Comparison of ENCODE assay signal across 8 cellular contexts in genomic region chr7:44573464-44574285, GRCh38. TPM values are rescaled to one million over a fixed set of nuclear protein-coding genes. Genes with fewer than 3 reads are reported as not detected.
DNase-seq lines count a peak whose midpoint lies in the region; ATAC-seq and TF ChIP-seq lines count a peak whose summit lies in the region.

TSS of gene DDX56 (minus strand) at chr7:44573908. CDS start at chr7:44573895, 13 bp downstream.

- H3K27me3 Mint-ChIP-seq in IgD-negative memory B cell: no peaks in the 10 kb centered on the region

- peak within 1 kb of the TSS; percentile 96 to 99 (median 96) for H3K27ac Mint-ChIP-seq in IgD-negative memory B cell

- H3K4me3 ChIP-seq in epithelial cell of proximal tubule (ENCODE audit: low read depth, low read length): peak within 1 kb of the TSS; percentile 95

- H3K9me3 Mint-ChIP-seq in IgD-negative memory B cell: no peaks in the 10 kb centered on the region

- H3K36me3 Mint-ChIP-seq in IgD-negative memory B cell: peaks cover 1% of the 10 kb centered on the region

- peak within 1 kb of the TSS; percentile 90 to 99 (median 98) for H3K4me3 Mint-ChIP-seq in IgD-negative memory B cell

- no peak for TF ChIP-seq CTCF in epithelial cell of proximal tubule (conservative IDR thresholded peaks at IDR 0.05; ENCODE audit: low read depth, low read length)

- ATAC-seq in GM21529 (IDR thresholded peaks at IDR 0.05; ENCODE audit: unreplicated experiment): peak; percentile 92

- DNase-seq in DMS 273 treated with DMSO at 0.1 percent for 48 hours (lab: John Stamatoyannopoulos, UW): peak; percentile 86
- peak; percentile 75 for DNase-seq in OCI-M2 (lab: John Stamatoyannopoulos, UW; ENCODE audit: unreplicated experiment)
- peak; percentile 89 for DNase-seq in activated T-cell treated with anti-CD3 and anti-CD28 coated beads for 4 hours
- peak; percentile 63 for DNase-seq in epithelial cell of proximal tubule (ENCODE audit: low read depth)
- peak; percentile 96 for DNase-seq in mucosa of gallbladder (ENCODE audit: low spot score)
- peak; percentile 84 to 86 for DNase-seq in stimulated activated CD8-positive, alpha-beta memory T cell treated with anti-CD3 and anti-CD28 coated beads, Interleukin-4, amount 100 ng/mL, for 4 hours (ENCODE audit: low read depth in 2 of 2, low spot score in 1 of 2)

- peaks cover 10 to 24% (median 18%) of the 10 kb centered on the region in 3 donors for H3K4me1 Mint-ChIP-seq in IgD-negative memory B cell

RNA-seq across cellular contexts. Expression of gene DDX56, which starts in this region (rescaled TPM):
- 52.0 TPM for polyA plus RNA-seq in IgD-negative memory B cell
- 53.2 and 106 TPM in 2 replicates for total RNA-seq in epithelial cell of proximal tubule
- 53.3 TPM for total RNA-seq in mucosa of gallbladder

Comparison
In these comparisons a context has a peak if more than half of its experiments do, and no peak if none do; other contexts are left out.
1. Peak in every context shown above with its lines: DNase-seq, ATAC-seq and H3K4me3 ChIP-seq.